ENCODE assay signal across 10 cellular contexts in the genomic region with DNA sequence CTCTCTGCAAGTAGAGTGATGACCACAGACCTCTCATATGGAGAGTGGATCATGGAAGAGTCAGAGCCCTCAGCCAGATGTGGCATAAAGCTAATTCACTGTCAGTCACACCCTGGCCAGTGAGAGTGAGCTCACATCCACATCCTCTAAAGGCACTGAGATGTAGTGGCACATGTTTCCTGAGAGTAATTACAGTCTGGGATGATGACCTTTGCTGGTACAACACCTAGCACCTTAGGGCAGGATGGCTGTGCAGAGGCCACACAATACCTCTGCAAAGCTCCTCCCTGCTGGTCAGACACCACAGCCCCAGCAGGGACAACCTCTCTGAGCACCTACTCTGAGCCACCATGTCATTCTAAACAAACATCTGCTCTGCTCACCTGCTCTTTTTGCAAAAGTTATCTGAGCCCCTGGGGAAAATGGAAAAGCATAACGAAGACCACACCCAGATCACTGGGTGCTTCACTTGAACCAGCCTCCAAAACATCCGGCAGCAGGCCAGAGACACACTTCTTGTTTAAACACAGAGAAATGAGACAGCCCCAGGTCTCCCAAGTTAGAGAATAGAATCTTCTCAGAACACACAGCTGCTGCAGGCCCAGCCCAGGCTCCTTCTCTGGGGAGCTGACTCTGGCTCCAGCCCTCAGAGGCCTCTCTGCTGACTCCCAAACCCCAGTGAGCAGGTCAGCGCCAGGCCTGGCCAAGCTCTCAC. TPM values are rescaled to one million over a fixed set of nuclear protein-coding genes. Genes with fewer than 3 reads are reported as not detected.
A peak's percentile ranks its signal among the peaks of the same experiment; 100 is the strongest.
DNase-seq lines count a peak whose midpoint lies in the region; ATAC-seq lines count a peak whose summit lies in the region.
"Had no signal": no experiment of that assay in that cellular context is flagged by ENCODE, and none has a peak within 500 bp of the region (broad histone marks: within the 10 kb centered on the region; RNA-seq: fewer than 3 reads in every experiment).

No MANE protein-coding gene starts in this region.

- POLR2A ChIA-PET in activated CD4-positive, alpha-beta T cell treated with anti-CD3 and anti-CD28 coated beads, Interleukin-2, amount 10 ng/mL, durations not matched to agents 7 days and 5 days (lab: Charles Lee): interaction anchor here (0.6 to 1.2 kb wide), 2 partner anchors 11 to 45 kb away, joined by 3 to 4 read pairs; no protein-coding TSS in a partner anchor

- CTCF ChIA-PET in activated CD4-positive, alpha-beta T cell treated with anti-CD3 and anti-CD28 coated beads, Interleukin-2, amount 10 ng/mL, durations not matched to agents 7 days and 5 days (lab: Charles Lee): interaction anchor here (0.6 to 5.0 kb wide), 10 partner anchors 11 to 1249 kb away, joined by 3 to 32 read pairs (median 4); no protein-coding TSS in a partner anchor

- peak; percentile 68 for DNase-seq in activated CD4-positive, alpha-beta T cell treated with anti-CD3 and anti-CD28 coated beads, Interleukin-2, amount 10 ng/mL, durations not matched to agents 7 days and 5 days
- DNase-seq in naive B cell (peak; percentile 27), NCI-H1105 treated with DMSO at 0.1 percent for 48 hours (lab: John Stamatoyannopoulos, UW) (no peak), NCI-H1048 (lab: John Stamatoyannopoulos, UW) (no peak), NOMO-1 (lab: John Stamatoyannopoulos, UW; ENCODE audit: unreplicated experiment in 2 of 2) (no peak)
- DNase-seq: retina had no signal

- no peaks in the 10 kb centered on the region for H3K9me3 Mint-ChIP-seq in activated CD4-positive, alpha-beta T cell treated with anti-CD3 and anti-CD28 coated beads, Interleukin-2, amount 10 ng/mL, durations not matched to agents 7 days and 5 days
- no peaks in the 10 kb centered on the region for H3K9me3 Mint-ChIP-seq in naive B cell

- H3K4me1 Mint-ChIP-seq in activated CD4-positive, alpha-beta T cell treated with anti-CD3 and anti-CD28 coated beads, Interleukin-2, amount 10 ng/mL, durations not matched to agents 7 days and 5 days: peaks cover 54% of the 10 kb centered on the region
- H3K4me1 Mint-ChIP-seq in naive B cell: peaks cover 33 to 61% (median 59%) of the 10 kb centered on the region in 3 donors

- H3K27me3 Mint-ChIP-seq in activated CD4-positive, alpha-beta T cell treated with anti-CD3 and anti-CD28 coated beads, Interleukin-2, amount 10 ng/mL, durations not matched to agents 7 days and 5 days: no peaks in the 10 kb centered on the region
- no peaks in the 10 kb centered on the region for H3K27me3 Mint-ChIP-seq in naive B cell

- peak overlapping the region; percentile 97 for H3K27ac Mint-ChIP-seq in activated CD4-positive, alpha-beta T cell treated with anti-CD3 and anti-CD28 coated beads, Interleukin-2, amount 10 ng/mL, durations not matched to agents 7 days and 5 days
- peak overlapping the region; percentile 83 to 97 (median 93) for H3K27ac Mint-ChIP-seq in naive B cell

- peaks cover 13% of the 10 kb centered on the region for H3K36me3 Mint-ChIP-seq in activated CD4-positive, alpha-beta T cell treated with anti-CD3 and anti-CD28 coated beads, Interleukin-2, amount 10 ng/mL, durations not matched to agents 7 days and 5 days (ENCODE audit: low read depth)
- H3K36me3 Mint-ChIP-seq in naive B cell: no peaks in the 10 kb centered on the region

- H3K4me3 Mint-ChIP-seq in activated CD4-positive, alpha-beta T cell treated with anti-CD3 and anti-CD28 coated beads, Interleukin-2, amount 10 ng/mL, durations not matched to agents 7 days and 5 days: peak overlapping the region; percentile 45
- peak overlapping the region; percentile 25 to 83 (median 73) for H3K4me3 Mint-ChIP-seq in naive B cell

- ATAC-seq in GM19025 (IDR thresholded peaks at IDR 0.05; ENCODE audit: low read depth, unreplicated experiment) (peak; percentile 7), HG03103 (IDR thresholded peaks at IDR 0.05; ENCODE audit: low read depth, unreplicated experiment) (peak; percentile 14), naive B cell (ENCODE audit: low read depth in 2 of 2) (peak; percentile 37 to 38), GM19467 (IDR thresholded peaks at IDR 0.05; ENCODE audit: unreplicated experiment) (no peak)
- ATAC-seq: HCT116 had no signal

RNA-seq across cellular contexts. Expression of gene PITPNM2, which starts 30.3 kb away (rescaled TPM):
- total RNA-seq in activated CD4-positive, alpha-beta T cell treated with anti-CD3 and anti-CD28 coated beads, Interleukin-2, amount 10 ng/mL, durations not matched to agents 7 days and 5 days: 10 to 100 TPM; 19.0 to 21.8 TPM
- polyA plus RNA-seq in naive B cell (ENCODE audit: low read depth in 6 of 6): 1 to 10 TPM in 3 of 6 donors, under 1 TPM in 3; 0.10 to 2.6 (median 0.96) TPM

Comparison
In these comparisons a context has a peak if more than half of its experiments do, and no peak if none do; other contexts are left out.
1. DNase-seq: peak in activated CD4-positive, alpha-beta T cell treated with anti-CD3 and anti-CD28 coated beads, Interleukin-2, amount 10 ng/mL, durations not matched to agents 7 days and 5 days (single experiment) and naive B cell (single experiment); none in NCI-H1105 treated with DMSO at 0.1 percent for 48 hours (single experiment), NCI-H1048 (single experiment) and NOMO-1 (0 of 2).